ENCODE assay signal across 15 cellular contexts in the genomic region with DNA sequence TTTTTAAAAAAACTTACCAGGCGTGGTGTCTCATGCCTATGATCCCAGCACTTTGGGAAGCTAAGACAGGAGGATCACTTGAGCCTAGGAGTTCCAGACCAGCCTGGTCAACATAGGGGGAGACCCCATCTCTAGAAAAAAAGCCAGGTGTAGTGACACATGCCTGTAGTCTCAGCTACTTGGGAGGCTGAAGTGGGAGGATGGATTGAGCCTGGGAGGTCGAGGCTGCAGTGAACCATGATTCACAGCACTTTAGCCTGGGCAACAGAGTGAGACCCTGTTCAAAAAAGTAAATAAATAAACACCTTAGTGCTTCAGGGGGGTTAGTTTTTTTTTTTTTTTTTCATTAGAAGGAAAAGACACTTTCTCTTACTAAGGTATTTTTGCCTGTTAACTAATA.
"Had no signal": no experiment of that assay in that cellular context is flagged by ENCODE, and none has a peak within 500 bp of the region (broad histone marks: within the 10 kb centered on the region; RNA-seq: fewer than 3 reads in every experiment).

No MANE protein-coding gene starts in this region.

- DNase-seq: activated CD4-positive, alpha-beta T cell treated with anti-CD3 and anti-CD28 coated beads, Interleukin-2, amount 50 U/mL, for 4 hours; activated CD4-positive, CD25-positive, alpha-beta regulatory T cell treated with anti-CD3 and anti-CD28 coated beads, Interleukin-2, amount 50 U/mL, for 72 hours; activated naive CD8-positive, alpha-beta T cell treated with anti-CD3 and anti-CD28 coated beads, Interleukin-2, amount 10 ng/mL, durations not matched to agents 7 days and 5 days; anterior cingulate cortex; hippocampal formation; left colon; mammary epithelial cell; nephron progenitor cell; psoas muscle; sigmoid colon; stimulated activated CD4-positive, alpha-beta T cell treated with anti-CD3 and anti-CD28 coated beads, Interleukin-12 subunit alpha, Interleukin-12 subunit beta, amount 100 ng/mL, for 4 hours; upper lobe of left lung had no signal

- H3K27ac ChIP-seq: breast epithelium, psoas muscle, sigmoid colon, upper lobe of left lung had no signal

- H3K9me3 ChIP-seq: breast epithelium, psoas muscle, sigmoid colon, upper lobe of left lung had no signal

- H3K27me3 ChIP-seq: breast epithelium, sigmoid colon, upper lobe of left lung had no signal

- ATAC-seq: esophagus mucosa, left colon, psoas muscle had no signal

- H3K4me3 ChIP-seq: breast epithelium, psoas muscle, sigmoid colon, upper lobe of left lung had no signal

- H3K27me3 Mint-ChIP-seq: activated naive CD8-positive, alpha-beta T cell treated with anti-CD3 and anti-CD28 coated beads, Interleukin-2, amount 10 ng/mL, durations not matched to agents 7 days and 5 days; stimulated activated naive CD8-positive, alpha-beta T cell treated with anti-CD3 and anti-CD28 coated beads, Interleukin-15, Interleukin-2, amounts not matched to agents 100 ng/mL and 50 ng/mL, for 24 hours had no signal

- H3K4me1 ChIP-seq: breast epithelium had no signal

- H3K4me3 Mint-ChIP-seq: stimulated activated naive CD8-positive, alpha-beta T cell treated with anti-CD3 and anti-CD28 coated beads, Interleukin-15, Interleukin-2, amounts not matched to agents 100 ng/mL and 50 ng/mL, for 24 hours had no signal
